In the genomic region with DNA sequence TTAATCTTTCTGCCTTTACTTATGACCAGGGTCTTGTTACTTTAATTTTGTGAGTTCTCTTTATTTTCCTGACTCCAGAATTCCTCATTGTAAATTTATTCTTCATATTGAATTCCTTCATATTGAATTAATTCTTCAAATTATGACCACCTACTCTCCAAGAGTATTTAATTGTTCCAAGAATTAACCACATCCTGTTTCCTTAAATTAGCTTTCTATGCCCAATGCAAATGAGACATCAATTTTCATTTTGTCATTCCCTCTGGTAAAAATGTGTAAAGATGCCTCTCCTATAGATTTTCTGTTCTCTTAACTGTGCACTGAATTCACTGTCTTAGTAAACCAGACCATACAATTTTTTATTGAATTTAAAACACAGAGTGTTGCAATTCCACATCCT, we compare ENCODE assay signal across 9 cellular contexts.
"Had no signal": no experiment of that assay in that cellular context is flagged by ENCODE, and none has a peak within 500 bp of the region (broad histone marks: within the 10 kb centered on the region; RNA-seq: fewer than 3 reads in every experiment).

No MANE protein-coding gene starts in this region.

- H3K9ac ChIP-seq: GM23248 had no signal

- DNase-seq: GM23248, GOT3, H7, H9, HCEC 1CT, HFFc6 had no signal

- H3K4me2 ChIP-seq: GM23338 had no signal

- H2AFZ ChIP-seq: GM23248, GM23338 had no signal

- H3K4me3 ChIP-seq: GM23248, GM23338, HAP-1 had no signal

- H3K4me1 ChIP-seq: HAP-1 had no signal

- H3K36me3 ChIP-seq: HAP-1 had no signal

- H3K27ac ChIP-seq: GM23248 had no signal

- ATAC-seq: GM23338, HCT116 had no signal

- H3K9me3 ChIP-seq: HAP-1 had no signal
